Comparison of ENCODE assay signal across 18 cellular contexts in genomic region chr15:95363636-95364035, GRCh38.
DNase-seq lines count a peak whose midpoint lies in the region; ATAC-seq, FAIRE-seq and TF ChIP-seq lines count a peak whose summit lies in the region.
"Had no signal": no experiment of that assay in that cellular context is flagged by ENCODE, and none has a peak within 500 bp of the region (broad histone marks: within the 10 kb centered on the region; RNA-seq: fewer than 3 reads in every experiment).

No MANE protein-coding gene starts in this region.

- H3K27ac ChIP-seq in liver (ENCODE audit: low read depth in 1 of 2, low read length in 2 of 2) (peak overlapping the region in 1 of 2 donors; percentile 25), HepG2 (ENCODE audit: extremely low read length, insufficient read depth, low read length) (no peak overlapping the region)
- H3K27ac ChIP-seq: RWPE1, SJSA1 had no signal

- TF ChIP-seq EP300 in HepG2 (IDR thresholded peaks at IDR 0.05; ENCODE audit: low read depth in 2 of 2, low read length in 2 of 2) (no peak), HepG2 (CRISPR knock-in tag; IDR thresholded peaks at IDR 0.05; ENCODE audit: borderline replicate concordance) (no peak)

- no TSS peak for BruUV-seq in HepG2 (replicated peaks; lab: Mats Ljungman, UMichigan)

- WGBS in liver: 57% methylated on average over 5 of the region's 5 CpGs
- WGBS in HepG2 (ENCODE audit: low lambda C conversion rate): 20% methylated on average over 5 of the region's 5 CpGs

- CTCF ChIA-PET in HepG2 (lab: Yijun Ruan, JAX; ENCODE audit: low intra/inter-chr PET ratio, low total read pairs): no interaction called here

- H3K27me3 ChIP-seq in liver (ENCODE audit: control insufficient read depth in 4 of 4, insufficient read depth in 4 of 4, low read length in 3 of 4) (no peaks in the 10 kb centered on the region), HepG2 (ENCODE audit: control insufficient read depth in 1 of 2, insufficient read depth in 2 of 2, low read length in 2 of 2) (no peaks in the 10 kb centered on the region; a peak in 1 of 5 replicates)
- H3K27me3 ChIP-seq: SJSA1 had no signal

- no peaks in the 10 kb centered on the region for H3K79me2 ChIP-seq in HepG2 (ENCODE audit: insufficient read depth, low read length)

- in situ Hi-C loops in HepG2 (cut with HindIII; ENCODE audit: extremely low pct_ligation_motif_present, low pct_unique_long_range_greater_than_20kb): no loop called here

- H3K9ac ChIP-seq in liver (ENCODE audit: low read depth in 1 of 2, low read length in 2 of 2) (peak overlapping the region in 1 of 2 donors; percentile 29), HepG2 (ENCODE audit: insufficient read depth, low read depth, low read length) (no peak overlapping the region)

- H3K36me3 Mint-ChIP-seq in nephron (ENCODE audit: low read depth): peaks cover 4% of the 10 kb centered on the region
- H3K36me3 Mint-ChIP-seq in osteocyte (ENCODE audit: unreplicated experiment): peaks cover 3% of the 10 kb centered on the region
- no peaks in the 10 kb centered on the region for H3K36me3 Mint-ChIP-seq in T-helper 17 cell (ENCODE audit: low read depth)

- FAIRE-seq in HepG2 (lab: Jason Lieb, UNC): no peak

- no peak for ATAC-seq in HepG2
- ATAC-seq in GM21526 (IDR thresholded peaks at IDR 0.05; ENCODE audit: low FRiP score, unreplicated experiment): no peak
- no peak for ATAC-seq in T-helper 17 cell

- TF ChIP-seq POLR2A in HepG2 (IDR thresholded peaks at IDR 0.05; ENCODE audit: insufficient read depth in 1 of 2, low read depth in 2 of 2, low read length in 2 of 2): no peak

- H4K20me1 ChIP-seq in HepG2 (ENCODE audit: insufficient read depth, low read length): no peaks in the 10 kb centered on the region

- peaks cover 58% of the 10 kb centered on the region for H3K4me1 Mint-ChIP-seq in nephron
- peaks cover 38% of the 10 kb centered on the region for H3K4me1 Mint-ChIP-seq in osteocyte (ENCODE audit: unreplicated experiment)
- no peaks in the 10 kb centered on the region for H3K4me1 Mint-ChIP-seq in T-helper 17 cell

- POLR2A ChIA-PET in HepG2 (lab: Yijun Ruan, JAX): no interaction called here

- H3K4me3 ChIP-seq in liver (ENCODE audit: low read depth in 1 of 3, low read length in 3 of 3) (no peak overlapping the region), HepG2 (replicated peaks in 1 of 3; ENCODE audit: insufficient read depth in 1 of 3, low read depth in 2 of 3, low read length in 3 of 3) (no peak overlapping the region), choroid plexus epithelial cell (ENCODE audit: low read depth, low read length) (no peak overlapping the region)
- H3K4me3 ChIP-seq: HAP-1, SJSA1 had no signal

- H3K27ac Mint-ChIP-seq in nephron: peak overlapping the region; percentile 77 to 98 (median 96)
- H3K27ac Mint-ChIP-seq in osteocyte (ENCODE audit: unreplicated experiment): no peak overlapping the region
- H3K27ac Mint-ChIP-seq in T-helper 17 cell: no peak overlapping the region

- peaks cover 3 to 12% (median 3%) of the 10 kb centered on the region in 4 donors for H3K9me3 ChIP-seq in liver (ENCODE audit: control insufficient read depth in 4 of 4, low read length in 3 of 4)
- peaks cover 87% of the 10 kb centered on the region for H3K9me3 ChIP-seq in HepG2 (ENCODE audit: low read length)
- no peaks in the 10 kb centered on the region for H3K9me3 ChIP-seq in T-helper 17 cell (ENCODE audit: control insufficient read depth, low read length, poor library complexity, severe bottlenecking)
- H3K9me3 ChIP-seq: HAP-1, SJSA1 had no signal

- H3K27me3 Mint-ChIP-seq in nephron (ENCODE audit: low read depth): peaks cover 2% of the 10 kb centered on the region
- H3K27me3 Mint-ChIP-seq in osteocyte (ENCODE audit: unreplicated experiment): no peaks in the 10 kb centered on the region
- H3K27me3 Mint-ChIP-seq in T-helper 17 cell: no peaks in the 10 kb centered on the region

- DNase-seq in HepG2 (ENCODE audit: low spot score): no peak
- DNase-seq in choroid plexus epithelial cell (ENCODE audit: low read depth): peak; percentile 47
- no peak for DNase-seq in osteocyte (ENCODE audit: extremely low spot score, unreplicated experiment)
- DNase-seq in T-helper 17 cell: no peak
- DNase-seq in COLO668 (lab: John Stamatoyannopoulos, UW; ENCODE audit: unreplicated experiment): no peak
- DNase-seq: AML-193, DMS53, IMR-90, MV-4-11, NCI-H1436 treated with DMSO at 0.1 percent for 48 hours, NCI-H2171 treated with DMSO at 0.1 percent for 48 hours, NCI-H524 treated with DMSO at 0.1 percent for 48 hours had no signal

- H2AFZ ChIP-seq in HepG2 (ENCODE audit: low read length): no peak overlapping the region

- no peak overlapping the region for H3K4me2 ChIP-seq in HepG2 (ENCODE audit: low read depth, low read length)

- H3K4me1 ChIP-seq in liver (ENCODE audit: control insufficient read depth in 4 of 4, insufficient read depth in 4 of 4, low read length in 3 of 4): no peaks in the 10 kb centered on the region
- H3K4me1 ChIP-seq in HepG2 (ENCODE audit: insufficient read depth, low read length): no peaks in the 10 kb centered on the region
- H3K4me1 ChIP-seq: HAP-1 had no signal

- H3K9me3 Mint-ChIP-seq in nephron: peaks cover 6% of the 10 kb centered on the region
- H3K9me3 Mint-ChIP-seq in osteocyte (ENCODE audit: unreplicated experiment): peaks cover 9% of the 10 kb centered on the region

- H3K4me3 Mint-ChIP-seq in nephron: no peak overlapping the region
- H3K4me3 Mint-ChIP-seq in osteocyte (ENCODE audit: unreplicated experiment): no peak overlapping the region
- no peak overlapping the region for H3K4me3 Mint-ChIP-seq in T-helper 17 cell

- TF ChIP-seq CTCF in liver (IDR thresholded peaks at IDR 0.05; ENCODE audit: low read depth, low read length, missing input control): no peak
- TF ChIP-seq CTCF in HepG2 (CRISPR knock-in tag; IDR thresholded peaks at IDR 0.05): no peak
- TF ChIP-seq CTCF in choroid plexus epithelial cell (conservative IDR thresholded peaks at IDR 0.05; ENCODE audit: low read depth, low read length): no peak
- TF ChIP-seq CTCF in nephron (IDR thresholded peaks at IDR 0.05; ENCODE audit: unreplicated experiment in 3 of 3): no peak
- no peak for TF ChIP-seq CTCF in osteocyte (IDR thresholded peaks at IDR 0.05)

- TF ChIP-seq RAD21 in liver (IDR thresholded peaks at IDR 0.05) (no peak), HepG2 (CRISPR knock-in tag; IDR thresholded peaks at IDR 0.05) (no peak)

- H3K36me3 ChIP-seq in liver (ENCODE audit: control insufficient read depth in 4 of 4, insufficient read depth in 3 of 4, low read depth in 1 of 4, low read length in 3 of 4) (no peaks in the 10 kb centered on the region), HepG2 (replicated peaks in 1 of 2; ENCODE audit: control insufficient read depth in 1 of 2, insufficient read depth in 2 of 2, low read length in 2 of 2) (no peaks in the 10 kb centered on the region)
- H3K36me3 ChIP-seq: HAP-1, SJSA1 had no signal

- intact Hi-C loops in HepG2 (cut with micrococcal nuclease; ENCODE audit: unreplicated experiment): no loop called here

TF ChIP-seq in liver, 16 proteins besides CTCF, POLR2A, EP300 and RAD21:
- TF ChIP-seq FOXA2 (IDR thresholded peaks at IDR 0.05) (no peak), NR2F2 (IDR thresholded peaks at IDR 0.05) (peak; percentile 19)

TF ChIP-seq in HepG2, 621 proteins besides CTCF, POLR2A, EP300 and RAD21:
- TF ChIP-seq NFYB (CRISPR knock-in tag; IDR thresholded peaks at IDR 0.05) (no peak), TOE1 (CRISPR knock-in tag; IDR thresholded peaks at IDR 0.05) (no peak), MNT (IDR thresholded peaks at IDR 0.05) (no peak), CSRNP2 (CRISPR knock-in tag; conservative IDR thresholded peaks at IDR 0.05; ENCODE audit: low read depth) (no peak), RFXANK (CRISPR knock-in tag; IDR thresholded peaks at IDR 0.05) (no peak), HNF1B (CRISPR knock-in tag; IDR thresholded peaks at IDR 0.05) (no peak), JARID2 (CRISPR knock-in tag; IDR thresholded peaks at IDR 0.05; ENCODE audit: insufficient replicate concordance) (no peak)

Comparison
In these comparisons a context has a peak if more than half of its experiments do, and no peak if none do; other contexts are left out.
1. H3K27ac Mint-ChIP-seq: peak in nephron (3 of 3); none in osteocyte (single experiment) and T-helper 17 cell (single experiment).